8 cellular contexts compared by ENCODE assay signal in the genomic region with DNA sequence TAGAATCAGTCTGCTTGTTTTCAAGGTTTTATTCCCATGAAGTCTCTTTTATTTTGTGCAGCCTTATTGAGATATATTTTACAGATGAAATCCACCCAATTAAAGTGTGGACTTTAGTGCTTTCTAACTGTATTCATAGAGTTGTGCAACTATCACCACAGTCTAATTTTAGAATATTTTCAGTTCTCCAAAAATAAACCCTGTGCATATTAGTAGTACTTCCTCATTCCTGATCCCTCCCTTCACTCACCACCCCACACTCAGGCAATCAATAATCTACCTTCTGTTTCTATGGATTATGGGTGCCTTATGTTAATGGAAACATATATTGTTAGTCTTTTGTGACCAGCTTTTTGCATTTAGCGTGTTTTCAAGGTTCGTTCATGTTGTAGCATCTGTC.
DNase-seq lines count a peak whose midpoint lies in the region; ATAC-seq, FAIRE-seq and TF ChIP-seq lines count a peak whose summit lies in the region.

No MANE protein-coding gene starts in this region.

- H3K4me1 ChIP-seq in astrocyte (ENCODE audit: insufficient read depth, low read length) = peaks cover 7% of the 10 kb centered on the region

- no peaks in the 10 kb centered on the region for H3K9me3 ChIP-seq in astrocyte (ENCODE audit: insufficient read depth, low read depth, low read length)

- H4K20me1 ChIP-seq in astrocyte (ENCODE audit: insufficient read depth, low read length) = no peaks in the 10 kb centered on the region

- ATAC-seq in GM21360 (IDR thresholded peaks at IDR 0.05; ENCODE audit: unreplicated experiment) (peak; percentile 85), HG03378 (IDR thresholded peaks at IDR 0.05; ENCODE audit: unreplicated experiment) (peak; percentile 90)

- no peaks in the 10 kb centered on the region for H3K36me3 Mint-ChIP-seq in astrocyte (ENCODE audit: low read depth, unreplicated experiment)

- H3K9me3 Mint-ChIP-seq in astrocyte (ENCODE audit: unreplicated experiment) = peaks cover 2% of the 10 kb centered on the region

- H3K27me3 ChIP-seq in astrocyte (ENCODE audit: insufficient read depth, low read length) = no peaks in the 10 kb centered on the region

- peaks cover 10% of the 10 kb centered on the region for H3K4me1 Mint-ChIP-seq in astrocyte (ENCODE audit: low read depth, unreplicated experiment)

- H3K27ac Mint-ChIP-seq in astrocyte (ENCODE audit: unreplicated experiment) = no peak overlapping the region

- peak overlapping the region; percentile 32 for H3K4me2 ChIP-seq in astrocyte (ENCODE audit: low read length)

- no peak overlapping the region for H3K4me3 ChIP-seq in AG10803 (ENCODE audit: low read length)
- H3K4me3 ChIP-seq in astrocyte (ENCODE audit: insufficient read depth, low read depth, low read length) = no peak overlapping the region

- H3K27me3 Mint-ChIP-seq in astrocyte (ENCODE audit: low read depth, unreplicated experiment) = no peaks in the 10 kb centered on the region

- H2AFZ ChIP-seq in astrocyte (ENCODE audit: low read depth, low read length) = no peak overlapping the region

- TF ChIP-seq CTCF in AG10803 (conservative IDR thresholded peaks at IDR 0.05; ENCODE audit: low read length) (no peak), astrocyte (IDR thresholded peaks at IDR 0.05; ENCODE audit: insufficient read depth, low read depth, low read length) (no peak)

- no peak for FAIRE-seq in astrocyte (lab: Jason Lieb, UNC)

- no peak overlapping the region for H3K4me3 Mint-ChIP-seq in astrocyte (ENCODE audit: unreplicated experiment)

- no peaks in the 10 kb centered on the region for H3K79me2 ChIP-seq in astrocyte (ENCODE audit: insufficient read depth, low read length)

- H3K9ac ChIP-seq in astrocyte (ENCODE audit: low read length) = no peak overlapping the region

- DNase-seq in AG10803 (ENCODE audit: low read depth) (peak; percentile 55), astrocyte (ENCODE audit: low read depth) (peak; percentile 46), hippocampal formation (lab: John Stamatoyannopoulos, UW) (no peak), NCI-H1417 (lab: John Stamatoyannopoulos, UW) (no peak), midbrain (lab: John Stamatoyannopoulos, UW) (no peak)
- DNase-seq in activated CD4-positive, CD25-positive, alpha-beta regulatory T cell (lab: John Stamatoyannopoulos, UW) = no peak

- H3K27ac ChIP-seq in astrocyte (ENCODE audit: low read depth, low read length) = peak overlapping the region; percentile 45

- no peaks in the 10 kb centered on the region for H3K36me3 ChIP-seq in astrocyte (ENCODE audit: insufficient read depth, low read length)

Comparison
In these comparisons a context has a peak if more than half of its experiments do, and no peak if none do; other contexts are left out.
1. DNase-seq: peak in AG10803 (single experiment) and astrocyte (single experiment); none in hippocampal formation (0 of 2), NCI-H1417 (0 of 3), activated CD4-positive, CD25-positive, alpha-beta regulatory T cell (0 of 4) and midbrain (single experiment).